In genomic region chr18:25423760-25424159, GRCh38 we compare ENCODE assay signal across 32 cellular contexts.
"Had no signal": no experiment of that assay in that cellular context is flagged by ENCODE, and none has a peak within 500 bp of the region (broad histone marks: within the 10 kb centered on the region; RNA-seq: fewer than 3 reads in every experiment).

No MANE protein-coding gene starts in this region.

- H3K9me3 Mint-ChIP-seq: activated CD4-positive, alpha-beta T cell treated with anti-CD3 and anti-CD28 coated beads, Interleukin-2, amount 10 ng/mL, durations not matched to agents 24 days and 14 days; activated T-cell treated with anti-CD3 and anti-CD28 coated beads, Interleukin-2, amount 50 U/mL, for 72 hours; activated T-helper 1 cell treated with anti-CD3 and anti-CD28 coated beads, Interleukin-12 subunit alpha, Interleukin-12 subunit beta, Interleukin-2, Interleukin-4 antibody, amounts not matched to agents 30 ng/mL and 10 ng/mL and 1 ng/mL, durations not matched to agents 14 hours and 24 hours and 36 hours had no signal

- H3K4me1 Mint-ChIP-seq: activated B cell treated with CpG ODN at 0.5 μM for 24 hours; activated CD4-positive, alpha-beta T cell treated with anti-CD3 and anti-CD28 coated beads, Interleukin-2, amount 10 ng/mL, durations not matched to agents 24 days and 14 days; activated naive CD8-positive, alpha-beta T cell treated with anti-CD3 and anti-CD28 coated beads for 36 hours; activated T-helper 17 cell treated with anti-CD3 and anti-CD28 coated beads, Interleukin-2, amount 50 U/mL, for 72 hours; T-helper 17 cell had no signal

- H3K36me3 Mint-ChIP-seq: activated CD4-positive, alpha-beta memory T cell treated with anti-CD3 and anti-CD28 coated beads for 36 hours; activated naive CD8-positive, alpha-beta T cell treated with anti-CD3 and anti-CD28 coated beads for 36 hours had no signal

- H3K9me3 ChIP-seq: adrenal gland, body of pancreas had no signal

- H3K27me3 ChIP-seq: adrenal gland, body of pancreas, brain microvascular endothelial cell, breast epithelium had no signal

- H3K27me3 Mint-ChIP-seq: activated CD4-positive, alpha-beta memory T cell treated with anti-CD3 and anti-CD28 coated beads for 36 hours; activated CD4-positive, alpha-beta T cell treated with anti-CD3 and anti-CD28 coated beads, Interleukin-2, amount 10 ng/mL, durations not matched to agents 24 days and 14 days; activated CD8-positive, alpha-beta T cell treated with anti-CD3 and anti-CD28 coated beads for 36 hours; T-helper 17 cell had no signal

- H3K36me3 ChIP-seq: adrenal gland, brain microvascular endothelial cell, breast epithelium had no signal

- H3K27ac ChIP-seq: adrenal gland, body of pancreas, brain microvascular endothelial cell, breast epithelium, VCaP had no signal

- H3K4me3 Mint-ChIP-seq: activated B cell treated with CpG ODN at 0.5 μM for 24 hours; activated CD4-positive, alpha-beta memory T cell treated with anti-CD3 and anti-CD28 coated beads for 36 hours; activated CD4-positive, alpha-beta T cell treated with anti-CD3 and anti-CD28 coated beads, Interleukin-2, amount 10 ng/mL, durations not matched to agents 24 days and 14 days; activated CD8-positive, alpha-beta T cell treated with anti-CD3 and anti-CD28 coated beads for 36 hours; activated naive CD4-positive, alpha-beta T cell treated with anti-CD3 and anti-CD28 coated beads for 36 hours; activated naive CD8-positive, alpha-beta T cell treated with anti-CD3 and anti-CD28 coated beads for 36 hours; activated T-cell treated with anti-CD3 and anti-CD28 coated beads, Interleukin-2, amount 50 U/mL, for 4 hours; activated T-cell treated with anti-CD3 and anti-CD28 coated beads, Interleukin-2, amount 50 U/mL, for 72 hours; activated T-helper 1 cell treated with anti-CD3 and anti-CD28 coated beads, Interleukin-12 subunit alpha, Interleukin-12 subunit beta, Interleukin-2, Interleukin-4 antibody, amounts not matched to agents 30 ng/mL and 10 ng/mL and 1 ng/mL, durations not matched to agents 14 hours and 24 hours and 36 hours; activated T-helper 17 cell treated with anti-CD3 and anti-CD28 coated beads, Interleukin-2, amount 50 U/mL, for 72 hours; T-helper 17 cell had no signal

- DNase-seq: activated B cell treated with CpG ODN at 0.5 μM for 24 hours; activated CD4-positive, alpha-beta memory T cell treated with anti-CD3 and anti-CD28 coated beads for 36 hours; activated CD4-positive, alpha-beta T cell treated with anti-CD3 and anti-CD28 coated beads for 4 hours; activated CD4-positive, alpha-beta T cell treated with anti-CD3 and anti-CD28 coated beads, Interleukin-2, amount 10 ng/mL, durations not matched to agents 24 days and 14 days; activated CD4-positive, alpha-beta T cell treated with anti-CD3 and anti-CD28 coated beads, Interleukin-2, amount 50 U/mL, for 1 hour; activated CD4-positive, alpha-beta T cell treated with anti-CD3 and anti-CD28 coated beads, Interleukin-2, amount 50 U/mL, for 4 hours; activated CD4-positive, CD25-positive, alpha-beta regulatory T cell treated with anti-CD3 and anti-CD28 coated beads, Interleukin-2, amount 50 U/mL, for 72 hours; activated CD8-positive, alpha-beta memory T cell treated with anti-CD3 and anti-CD28 coated beads, Interleukin-2, amount 50 U/mL, for 4 hours; activated CD8-positive, alpha-beta T cell treated with anti-CD3 and anti-CD28 coated beads for 36 hours; activated effector memory CD4-positive, alpha-beta T cell treated with anti-CD3 and anti-CD28 coated beads, Interleukin-2, amount 50 U/mL, for 16 hours; activated gamma-delta T cell treated with Interleukin-2 at 50 U/mL for 16 hours; activated naive CD4-positive, alpha-beta T cell; activated naive CD4-positive, alpha-beta T cell treated with anti-CD3 and anti-CD28 coated beads for 36 hours; activated naive CD4-positive, alpha-beta T cell treated with anti-CD3 and anti-CD28 coated beads, Interleukin-2, amount 50 U/mL, for 16 hours; activated naive CD8-positive, alpha-beta T cell treated with anti-CD3 and anti-CD28 coated beads for 36 hours; activated T-cell treated with anti-CD3 and anti-CD28 coated beads for 4 hours; activated T-cell treated with anti-CD3 and anti-CD28 coated beads, Interleukin-2, amount 50 U/mL, for 1 hour; activated T-cell treated with anti-CD3 and anti-CD28 coated beads, Interleukin-2, amount 50 U/mL, for 4 hours; activated T-cell treated with anti-CD3 and anti-CD28 coated beads, Interleukin-2, amount 50 U/mL, for 72 hours; adrenal gland; amniotic stem cell; aorta; body of pancreas; brain microvascular endothelial cell; central memory CD4-positive, alpha-beta T cell; T-helper 17 cell; T1000 had no signal

- H3K4me1 ChIP-seq: body of pancreas, breast epithelium had no signal

- H3K4me3 ChIP-seq: adrenal gland, body of pancreas, breast epithelium had no signal

- H3K27ac Mint-ChIP-seq: activated B cell treated with CpG ODN at 0.5 μM for 24 hours; activated CD4-positive, alpha-beta memory T cell treated with anti-CD3 and anti-CD28 coated beads for 36 hours; activated CD4-positive, alpha-beta T cell treated with anti-CD3 and anti-CD28 coated beads, Interleukin-2, amount 10 ng/mL, durations not matched to agents 24 days and 14 days; activated CD8-positive, alpha-beta T cell treated with anti-CD3 and anti-CD28 coated beads for 36 hours; activated naive CD4-positive, alpha-beta T cell treated with anti-CD3 and anti-CD28 coated beads for 36 hours; activated naive CD4-positive, alpha-beta T cell treated with anti-CD3 and anti-CD28 coated beads, Interleukin-2, amount 50 U/mL, for 72 hours; activated naive CD8-positive, alpha-beta T cell treated with anti-CD3 and anti-CD28 coated beads for 36 hours; activated T-cell treated with anti-CD3 and anti-CD28 coated beads, Interleukin-2, amount 50 U/mL, for 72 hours; activated T-helper 1 cell treated with anti-CD3 and anti-CD28 coated beads, Interleukin-12 subunit alpha, Interleukin-12 subunit beta, Interleukin-2, Interleukin-4 antibody, amounts not matched to agents 30 ng/mL and 10 ng/mL and 1 ng/mL, durations not matched to agents 14 hours and 24 hours and 36 hours; activated T-helper 17 cell treated with anti-CD3 and anti-CD28 coated beads, Interleukin-2, amount 50 U/mL, for 72 hours; T-helper 17 cell had no signal
